28 cellular contexts compared by ENCODE assay signal in genomic region chr16:77841275-77841640, GRCh38. TPM values are rescaled to one million over a fixed set of nuclear protein-coding genes. Genes with fewer than 3 reads are reported as not detected.
"Had no signal": no experiment of that assay in that cellular context is flagged by ENCODE, and none has a peak within 500 bp of the region (broad histone marks: within the 10 kb centered on the region; RNA-seq: fewer than 3 reads in every experiment).

No MANE protein-coding gene starts in this region.

- H3K27me3 ChIP-seq: foreskin keratinocyte, heart left ventricle, neutrophil, right atrium auricular region, thyroid gland, upper lobe of right lung, vagina had no signal

- H3K4me3 ChIP-seq: coronary artery, esophagus muscularis mucosa, gastroesophageal sphincter, heart left ventricle, lower lobe of right lung, prostate gland, right atrium auricular region, smooth muscle cell, thyroid gland, upper lobe of right lung, vagina had no signal

- ATAC-seq: foreskin keratinocyte; gastroesophageal sphincter; heart left ventricle; left ventricle myocardium superior; lower lobe of right lung; natural killer cell; sciatic nerve; stimulated activated naive CD8-positive, alpha-beta T cell treated with anti-CD3 and anti-CD28 coated beads, Interleukin-15, amount 100 ng/mL, for 72 hours; upper lobe of right lung had no signal

- H3K36me3 Mint-ChIP-seq: natural killer cell had no signal

- H3K4me1 ChIP-seq: esophagus muscularis mucosa, foreskin keratinocyte, gastroesophageal sphincter, lower lobe of right lung, parathyroid adenoma, prostate gland, thyroid gland, upper lobe of right lung, vagina had no signal

- H3K4me3 Mint-ChIP-seq: natural killer cell; neural crest cell; stimulated activated naive CD8-positive, alpha-beta T cell treated with anti-CD3 and anti-CD28 coated beads, Interleukin-15, amount 100 ng/mL, for 72 hours had no signal

- H3K9me3 ChIP-seq: esophagus muscularis mucosa, gastroesophageal sphincter, heart left ventricle, lower lobe of right lung, neutrophil, prostate gland, right atrium auricular region, thyroid gland, upper lobe of right lung, vagina had no signal

- H3K9me3 Mint-ChIP-seq: natural killer cell; neural crest cell; stimulated activated naive CD8-positive, alpha-beta T cell treated with anti-CD3 and anti-CD28 coated beads, Interleukin-15, amount 100 ng/mL, for 72 hours had no signal

- H3K27ac ChIP-seq: coronary artery, esophagus muscularis mucosa, foreskin keratinocyte, gastroesophageal sphincter, heart left ventricle, lower lobe of right lung, neutrophil, parathyroid adenoma, prostate gland, right atrium auricular region, thyroid gland, upper lobe of right lung, vagina had no signal

- H3K36me3 ChIP-seq: esophagus muscularis mucosa, gastroesophageal sphincter, heart left ventricle, lower lobe of right lung, neutrophil, prostate gland, right atrium auricular region, thyroid gland, upper lobe of right lung, vagina had no signal

- H3K27ac Mint-ChIP-seq: natural killer cell; stimulated activated naive CD8-positive, alpha-beta T cell treated with anti-CD3 and anti-CD28 coated beads, Interleukin-15, amount 100 ng/mL, for 72 hours had no signal

- H3K4me1 Mint-ChIP-seq: natural killer cell; stimulated activated naive CD8-positive, alpha-beta T cell treated with anti-CD3 and anti-CD28 coated beads, Interleukin-15, amount 100 ng/mL, for 72 hours had no signal

- DNase-seq: dermis blood vessel endothelial cell; effector memory CD4-positive, alpha-beta T cell; heart left ventricle; hippocampal formation; left ventricle myocardium superior; lower lobe of right lung; natural killer cell; stimulated activated CD4-positive, alpha-beta T cell treated with anti-CD3 and anti-CD28 coated beads, Interleukin-12 subunit alpha, Interleukin-12 subunit beta, amount 100 ng/mL, for 4 hours; stimulated activated CD4-positive, alpha-beta T cell treated with anti-CD3 and anti-CD28 coated beads, Interleukin-1b, Interleukin-23, amount 100 ng/mL, for 48 hours; stimulated activated CD4-positive, alpha-beta T cell treated with anti-CD3 and anti-CD28 coated beads, Interleukin-4, amount 100 ng/mL, for 1 hour; stimulated activated CD8-positive, alpha-beta memory T cell treated with anti-CD3 and anti-CD28 coated beads, Interleukin-4, amount 100 ng/mL, for 48 hours; stimulated activated naive CD4-positive, alpha-beta T cell; stimulated activated naive CD8-positive, alpha-beta T cell treated with anti-CD3 and anti-CD28 coated beads, Interleukin-15, amount 100 ng/mL, for 72 hours; thyroid gland; upper lobe of right lung had no signal

RNA-seq across cellular contexts. Expression of gene VAT1L, which starts 52.9 kb away (rescaled TPM):
- total RNA-seq: chondrocyte, foreskin keratinocyte, natural killer cell had no signal
- polyA plus RNA-seq: foreskin keratinocyte had no signal
